7 cellular contexts compared by ENCODE assay signal in genomic region chr9:106339882-106340281, GRCh38.
"Had no signal": no experiment of that assay in that cellular context is flagged by ENCODE, and none has a peak within 500 bp of the region (broad histone marks: within the 10 kb centered on the region; RNA-seq: fewer than 3 reads in every experiment).

No MANE protein-coding gene starts in this region.

- H3K4me2 ChIP-seq: KMS-11 had no signal

- H3K9ac ChIP-seq: KMS-11 had no signal

- DNase-seq: IMR-90, KBM-7, KG1 had no signal

- H3K27ac ChIP-seq: HL-60, KMS-11 had no signal

- H3K4me3 ChIP-seq: K562 had no signal

- FAIRE-seq: HTR-8/SVneo, K562 had no signal

- ATAC-seq: K562 had no signal
